In genomic region chr6:70110128-70111022, GRCh38 we compare ENCODE assay signal across 19 cellular contexts.
DNase-seq lines count a peak whose midpoint lies in the region; ATAC-seq and TF ChIP-seq lines count a peak whose summit lies in the region.
"Had no signal": no experiment of that assay in that cellular context is flagged by ENCODE, and none has a peak within 500 bp of the region (broad histone marks: within the 10 kb centered on the region; RNA-seq: fewer than 3 reads in every experiment).

No MANE protein-coding gene starts in this region.

- DNase-seq in BJ (ENCODE audit: low read depth) (peak; percentile 4), HS-5 (ENCODE audit: low read depth) (peak; percentile 50), fibroblast of pulmonary artery (ENCODE audit: low read depth) (peak; percentile 5), mesothelial cell of epicardium (ENCODE audit: low spot score in 2 of 2, unreplicated experiment in 2 of 2) (no peak), WTC11 (ENCODE audit: low spot score) (no peak)
- DNase-seq in stimulated activated CD8-positive, alpha-beta memory T cell treated with anti-CD3 and anti-CD28 coated beads, Interleukin-4, amount 100 ng/mL, for 48 hours: no peak
- no peak for DNase-seq in activated naive CD4-positive, alpha-beta T cell treated with anti-CD3 and anti-CD28 coated beads, Interleukin-2, amount 10 ng/mL, durations not matched to agents 7 days and 5 days
- DNase-seq: brain microvascular endothelial cell; DMS79 treated with DMSO at 0.1 percent for 48 hours; effector CD8-positive, alpha-beta T cell; Karpas-422; PC-9; retina; stimulated activated CD4-positive, alpha-beta T cell treated with anti-CD3 and anti-CD28 coated beads, Interleukin-4, amount 100 ng/mL, for 1 hour; uterus had no signal

- POLR2A ChIA-PET in BJ (lab: Charles Lee) (no interaction called here), WTC11 (lab: Charles Lee) (no interaction called here)

- H3K27me3 Mint-ChIP-seq in mesothelial cell of epicardium (ENCODE audit: low read depth) (peaks cover 11% of the 10 kb centered on the region), WTC11 (ENCODE audit: low read depth) (no peaks in the 10 kb centered on the region)
- peaks cover 4% of the 10 kb centered on the region for H3K27me3 Mint-ChIP-seq in activated naive CD4-positive, alpha-beta T cell treated with anti-CD3 and anti-CD28 coated beads, Interleukin-2, amount 10 ng/mL, durations not matched to agents 7 days and 5 days
- H3K27me3 Mint-ChIP-seq: stimulated activated memory B cell treated with anti-CD40 and anti-IgM and Interleukin-4, amounts not matched to agents 10 μg/mL and 1 μg/mL and 100 μg/mL, for 72 hours had no signal

- no peak for TF ChIP-seq CTCF in BJ (IDR thresholded peaks at IDR 0.05; ENCODE audit: insufficient read depth, low read depth, low read length)
- TF ChIP-seq CTCF in fibroblast of pulmonary artery (IDR thresholded peaks at IDR 0.05; ENCODE audit: low read length, missing control alignments): no peak
- no peak for TF ChIP-seq CTCF in mesothelial cell of epicardium (IDR thresholded peaks at IDR 0.05; ENCODE audit: unreplicated experiment)
- TF ChIP-seq CTCF in WTC11 (IDR thresholded peaks at IDR 0.05): no peak

- H3K4me3 ChIP-seq in BJ (ENCODE audit: low read depth, low read length): no peak overlapping the region
- no peak overlapping the region for H3K4me3 ChIP-seq in fibroblast of pulmonary artery (replicated peaks; ENCODE audit: low read depth, low read length)
- H3K4me3 ChIP-seq: gastroesophageal sphincter, PC-9, uterus had no signal

- CTCF ChIA-PET in BJ (lab: Yijun Ruan, JAX): no interaction called here
- CTCF ChIA-PET in WTC11 (lab: Charles Lee): interaction anchor here (1.0 to 1.4 kb wide), 2 partner anchors 54 to 799 kb away, joined by 3 read pairs; no protein-coding TSS in a partner anchor
- CTCF ChIA-PET in activated naive CD4-positive, alpha-beta T cell treated with anti-CD3 and anti-CD28 coated beads, Interleukin-2, amount 10 ng/mL, durations not matched to agents 7 days and 5 days (lab: Charles Lee): no interaction called here

- no peaks in the 10 kb centered on the region for H3K27me3 ChIP-seq in BJ (ENCODE audit: control insufficient read depth, insufficient read depth, low read length)
- H3K27me3 ChIP-seq: brain microvascular endothelial cell, gastroesophageal sphincter, uterus had no signal

- H3K27ac Mint-ChIP-seq in mesothelial cell of epicardium (no peak overlapping the region), WTC11 (no peak overlapping the region)
- H3K27ac Mint-ChIP-seq in activated naive CD4-positive, alpha-beta T cell treated with anti-CD3 and anti-CD28 coated beads, Interleukin-2, amount 10 ng/mL, durations not matched to agents 7 days and 5 days: no peak overlapping the region
- H3K27ac Mint-ChIP-seq: activated T-helper 17 cell treated with anti-CD3 and anti-CD28 coated beads, Interleukin-2, amount 50 U/mL, for 72 hours; stimulated activated memory B cell treated with anti-CD40 and anti-IgM and Interleukin-4, amounts not matched to agents 10 μg/mL and 1 μg/mL and 100 μg/mL, for 72 hours had no signal

- H3K4me3 Mint-ChIP-seq in mesothelial cell of epicardium (no peak overlapping the region), WTC11 (no peak overlapping the region)
- no peak overlapping the region for H3K4me3 Mint-ChIP-seq in activated naive CD4-positive, alpha-beta T cell treated with anti-CD3 and anti-CD28 coated beads, Interleukin-2, amount 10 ng/mL, durations not matched to agents 7 days and 5 days
- H3K4me3 Mint-ChIP-seq: activated T-helper 17 cell treated with anti-CD3 and anti-CD28 coated beads, Interleukin-2, amount 50 U/mL, for 72 hours; stimulated activated memory B cell treated with anti-CD40 and anti-IgM and Interleukin-4, amounts not matched to agents 10 μg/mL and 1 μg/mL and 100 μg/mL, for 72 hours had no signal

- no peaks in the 10 kb centered on the region for H3K36me3 ChIP-seq in BJ (ENCODE audit: control insufficient read depth, insufficient read depth, low read length)
- H3K36me3 ChIP-seq: brain microvascular endothelial cell, gastroesophageal sphincter, uterus had no signal

- ATAC-seq in GM21576 (IDR thresholded peaks at IDR 0.05; ENCODE audit: unreplicated experiment) (peak; percentile 40), WTC11 (no peak)
- ATAC-seq: activated T-helper 17 cell treated with anti-CD3 and anti-CD28 coated beads, Interleukin-2, amount 50 U/mL, for 72 hours; gastroesophageal sphincter; stimulated activated memory B cell treated with anti-CD40 and anti-IgM and Interleukin-4, amounts not matched to agents 10 μg/mL and 1 μg/mL and 100 μg/mL, for 72 hours had no signal

- no peaks in the 10 kb centered on the region for H3K36me3 Mint-ChIP-seq in mesothelial cell of epicardium
- H3K36me3 Mint-ChIP-seq in WTC11: no peaks in the 10 kb centered on the region
- H3K36me3 Mint-ChIP-seq in activated naive CD4-positive, alpha-beta T cell treated with anti-CD3 and anti-CD28 coated beads, Interleukin-2, amount 10 ng/mL, durations not matched to agents 7 days and 5 days: no peaks in the 10 kb centered on the region

- no peaks in the 10 kb centered on the region for H3K9me3 Mint-ChIP-seq in mesothelial cell of epicardium
- no peaks in the 10 kb centered on the region for H3K9me3 Mint-ChIP-seq in WTC11
- no peaks in the 10 kb centered on the region for H3K9me3 Mint-ChIP-seq in activated naive CD4-positive, alpha-beta T cell treated with anti-CD3 and anti-CD28 coated beads, Interleukin-2, amount 10 ng/mL, durations not matched to agents 7 days and 5 days
- H3K9me3 Mint-ChIP-seq: activated T-helper 17 cell treated with anti-CD3 and anti-CD28 coated beads, Interleukin-2, amount 50 U/mL, for 72 hours; stimulated activated memory B cell treated with anti-CD40 and anti-IgM and Interleukin-4, amounts not matched to agents 10 μg/mL and 1 μg/mL and 100 μg/mL, for 72 hours had no signal

- H3K4me1 Mint-ChIP-seq in mesothelial cell of epicardium: peaks cover 17% of the 10 kb centered on the region
- H3K4me1 Mint-ChIP-seq in WTC11: peaks cover 11% of the 10 kb centered on the region
- no peaks in the 10 kb centered on the region for H3K4me1 Mint-ChIP-seq in activated naive CD4-positive, alpha-beta T cell treated with anti-CD3 and anti-CD28 coated beads, Interleukin-2, amount 10 ng/mL, durations not matched to agents 7 days and 5 days
- H3K4me1 Mint-ChIP-seq: activated T-helper 17 cell treated with anti-CD3 and anti-CD28 coated beads, Interleukin-2, amount 50 U/mL, for 72 hours had no signal

TF ChIP-seq in WTC11, 78 proteins besides CTCF, POLR2A, EP300 and RAD21:
- TF ChIP-seq HMGA2 (CRISPR knock-in tag; IDR thresholded peaks at IDR 0.05) (no peak), FOXK1 (CRISPR knock-in tag; IDR thresholded peaks at IDR 0.05) (no peak), USF1 (CRISPR knock-in tag; IDR thresholded peaks at IDR 0.05) (no peak), GRHL2 (CRISPR knock-in tag; IDR thresholded peaks at IDR 0.05; ENCODE audit: insufficient replicate concordance, severe bottlenecking) (no peak), ELF4 (CRISPR knock-in tag; IDR thresholded peaks at IDR 0.05; ENCODE audit: low read depth) (no peak), ZNF416 (CRISPR knock-in tag; IDR thresholded peaks at IDR 0.05) (no peak)

Comparison
In these comparisons a context has a peak if more than half of its experiments do, and no peak if none do; other contexts are left out.
1. DNase-seq: peak in BJ (single experiment), HS-5 (single experiment) and fibroblast of pulmonary artery (single experiment); none in mesothelial cell of epicardium (0 of 2), stimulated activated CD8-positive, alpha-beta memory T cell treated with anti-CD3 and anti-CD28 coated beads, Interleukin-4, amount 100 ng/mL, for 48 hours (single experiment), WTC11 (single experiment) and activated naive CD4-positive, alpha-beta T cell treated with anti-CD3 and anti-CD28 coated beads, Interleukin-2, amount 10 ng/mL, durations not matched to agents 7 days and 5 days (single experiment).